8 cellular contexts compared by ENCODE assay signal in genomic region chr7:74094224-74095095, GRCh38. TPM values are rescaled to one million over a fixed set of nuclear protein-coding genes. Genes with fewer than 3 reads are reported as not detected.
DNase-seq lines count a peak whose midpoint lies in the region; ATAC-seq and TF ChIP-seq lines count a peak whose summit lies in the region.

No MANE protein-coding gene starts in this region.

- peak overlapping the region; percentile 99 for H2AK5ac ChIP-seq in IMR-90 (ENCODE audit: low read depth, low read length)

- H4K20me1 ChIP-seq in IMR-90 (ENCODE audit: insufficient read depth, low read length) = peaks cover 5% of the 10 kb centered on the region; the same call in 1 of the 2 replicates

- H2BK120ac ChIP-seq in IMR-90 (ENCODE audit: low read depth, low read length) = peak overlapping the region; percentile 98

- no peak for TF ChIP-seq RAD21 in IMR-90 (IDR thresholded peaks at IDR 0.05; ENCODE audit: low read length)

- H3K56ac ChIP-seq in IMR-90 (ENCODE audit: extremely low read depth, insufficient read depth, low read length) = peak overlapping the region; percentile 69

- H3K9me3 Mint-ChIP-seq in chondrocyte (ENCODE audit: low read depth) = peaks cover 5% of the 10 kb centered on the region

- peak overlapping the region; percentile 12 for H3K9ac ChIP-seq in IMR-90 (ENCODE audit: low read depth, low read length)

- TF ChIP-seq CTCF in IMR-90 (conservative IDR thresholded peaks at IDR 0.05; ENCODE audit: low read depth, low read length) (no peak), chondrocyte (IDR thresholded peaks at IDR 0.05) (no peak)

- H3K14ac ChIP-seq in IMR-90 (replicated peaks; ENCODE audit: low read depth, low read length) = peak overlapping the region; percentile 88

- peak overlapping the region; percentile 94 for H3K27ac Mint-ChIP-seq in chondrocyte (ENCODE audit: unreplicated experiment)

- in situ Hi-C loops in IMR-90 (cut with MboI; ENCODE audit: low sequenced_read_pairs) = no loop called here

- no peak; the same call in 1 of the 2 replicates for TF ChIP-seq POLR2A in IMR-90 (IDR thresholded peaks at IDR 0.05; ENCODE audit: low read depth, low read length)

- 2% methylated on average over 10 of the region's 32 CpGs; no CpG with 5 or more reads in 1 of the 2 experiments for WGBS in IMR-90 (ENCODE audit: extremely low coverage in 2 of 2, insufficient read length in 1 of 2), 2 experiments

- H4K91ac ChIP-seq in IMR-90 (ENCODE audit: insufficient read depth, low read depth, low read length) = peak overlapping the region; percentile 94

- H3K27me3 ChIP-seq in IMR-90 (ENCODE audit: control insufficient read depth, insufficient read depth, low read length) = no peaks in the 10 kb centered on the region

- peak overlapping the region; percentile 96 for H3K4ac ChIP-seq in IMR-90 (ENCODE audit: low read depth, low read length)

- H3K4me3 Mint-ChIP-seq in chondrocyte (ENCODE audit: unreplicated experiment) = peak overlapping the region; percentile 39

- peaks cover 45% of the 10 kb centered on the region for H3K4me1 Mint-ChIP-seq in chondrocyte (ENCODE audit: low read depth)

- peaks cover 23% of the 10 kb centered on the region for H3K36me3 ChIP-seq in IMR-90 (ENCODE audit: control insufficient read depth, insufficient read depth, low read length)

- H2AK9ac ChIP-seq in IMR-90 (replicated peaks; ENCODE audit: low read depth, low read length, poor library complexity) = peak overlapping the region; percentile 94

- dilution Hi-C loops in IMR-90 (cut with HindIII; ENCODE audit: low sequenced_read_pairs, unreplicated experiment) = no loop called here

- peak overlapping the region; percentile 70 to 95 for H4K8ac ChIP-seq in IMR-90 (ENCODE audit: low read depth in 2 of 2, low read length in 2 of 2)

- no peaks in the 10 kb centered on the region for H3K27me3 Mint-ChIP-seq in chondrocyte (ENCODE audit: low read depth)

- peak overlapping the region; percentile 91 for H4K5ac ChIP-seq in IMR-90 (ENCODE audit: low read depth, low read length)

- peaks cover 12% of the 10 kb centered on the region for H3K36me3 Mint-ChIP-seq in chondrocyte (ENCODE audit: low read depth)

- POLR2A ChIA-PET in IMR-90 (lab: Charles Lee; ENCODE audit: unreplicated experiment) = no interaction called here

- peaks cover 21 to 74% of the 10 kb centered on the region in 2 experiments for H3K79me1 ChIP-seq in IMR-90 (ENCODE audit: low read depth in 1 of 2, low read length in 2 of 2)

- CTCF ChIA-PET in IMR-90 (lab: Yijun Ruan, JAX) = no interaction called here

- H2BK5ac ChIP-seq in IMR-90 (ENCODE audit: low read depth, low read length, poor library complexity, severe bottlenecking) = peak overlapping the region; percentile 92

- peak overlapping the region; percentile 45 for H3K18ac ChIP-seq in IMR-90 (ENCODE audit: low read depth, low read length)

- H3K9me1 ChIP-seq in IMR-90 (ENCODE audit: insufficient read depth, low read length) = peaks cover 3% of the 10 kb centered on the region; the same call in 1 of the 2 replicates

- H3K4me1 ChIP-seq in IMR-90 (ENCODE audit: control insufficient read depth, insufficient read depth, low read length) = peaks cover 22% of the 10 kb centered on the region

- H2BK15ac ChIP-seq in IMR-90 (ENCODE audit: low read depth, low read length) = peak overlapping the region; percentile 69

- peak overlapping the region; percentile 82 for H2BK20ac ChIP-seq in IMR-90 (ENCODE audit: low read depth, low read length)

- peaks cover 9% of the 10 kb centered on the region for H3K9me3 ChIP-seq in IMR-90 (ENCODE audit: control insufficient read depth, insufficient read depth, low read length)

- ATAC-seq in GM21390 (IDR thresholded peaks at IDR 0.05; ENCODE audit: unreplicated experiment) (peak; percentile 42), IMR-90 (ENCODE audit: low read depth) (peak; percentile 84), left colon (peak; percentile 62)

- H2AFZ ChIP-seq in IMR-90 (replicated peaks; ENCODE audit: low read length, poor library complexity) = peak overlapping the region; percentile 83

- H3K4me3 ChIP-seq in IMR-90 (ENCODE audit: insufficient read depth, low read depth, low read length) = peak overlapping the region; percentile 21

- H3K23ac ChIP-seq in IMR-90 (ENCODE audit: low read depth, low read length) = peak overlapping the region; percentile 97

- peak overlapping the region; percentile 70 for H3K4me2 ChIP-seq in IMR-90 (ENCODE audit: low read depth, low read length)

- H3K27ac ChIP-seq in IMR-90 (ENCODE audit: insufficient read depth, low read length) = peak overlapping the region; percentile 81

- DNase-seq in COLO829 (ENCODE audit: low spot score) = peak; percentile 87
- peak; percentile 95 for DNase-seq in IMR-90
- peak; percentile 45 for DNase-seq in activated CD4-positive, CD25-positive, alpha-beta regulatory T cell treated with anti-CD3 and anti-CD28 coated beads, Interleukin-2, amount 50 U/mL, for 16 hours (ENCODE audit: low read depth, low spot score)
- DNase-seq in chondrocyte (ENCODE audit: low spot score) = peak; percentile 94
- DNase-seq in left colon = peak; percentile 69 to 71
- DNase-seq in stimulated activated CD4-positive, alpha-beta T cell treated with anti-CD3 and anti-CD28 coated beads, Interleukin-2, amount 100 ng/mL, for 48 hours = peak; percentile 70 to 71
- no peak for DNase-seq in NCI-H446 treated with DMSO at 0.1 percent for 48 hours (lab: John Stamatoyannopoulos, UW)

- intact Hi-C loops in IMR-90 (cut with micrococcal nuclease) (loop anchor here (1.0 kb wide), 1 partner anchor 10 kb away; no protein-coding TSS in a partner anchor), left colon (cut with DNase I, micrococcal nuclease) (no loop called here)

- BruUV-seq in IMR-90 (replicated peaks; lab: Mats Ljungman, UMichigan) = no TSS peak

TF ChIP-seq in IMR-90, 13 proteins besides CTCF, POLR2A, EP300 and RAD21:
- TF ChIP-seq SMC3 (IDR thresholded peaks at IDR 0.05; ENCODE audit: low read depth, low read length) (peak; percentile 10; the same call in 1 of the 2 replicates), RCOR1 (IDR thresholded peaks at IDR 0.05; ENCODE audit: insufficient replicate concordance, low read length) (peak; percentile 17), BHLHE40 (IDR thresholded peaks at IDR 0.05; ENCODE audit: low read depth, low read length) (peak; percentile 67), USF2 (IDR thresholded peaks at IDR 0.05; ENCODE audit: low read depth, low read length) (no peak), CHD1 (IDR thresholded peaks at IDR 0.05; ENCODE audit: low read depth, low read length) (no peak), MXI1 (IDR thresholded peaks at IDR 0.05; ENCODE audit: borderline replicate concordance, low read depth, low read length) (no peak), CEBPB (IDR thresholded peaks at IDR 0.05; ENCODE audit: low read depth, low read length) (peak; percentile 75), MAFK (IDR thresholded peaks at IDR 0.05; ENCODE audit: low read depth, low read length) (no peak), MAZ (IDR thresholded peaks at IDR 0.05; ENCODE audit: borderline replicate concordance, low read depth, low read length) (0 out of 2 replicates have a peak, but pooled peaks have one; percentile 42), ELK1 (IDR thresholded peaks at IDR 0.05; ENCODE audit: borderline replicate concordance, low read depth, low read length) (no peak), FOS (IDR thresholded peaks at IDR 0.05; ENCODE audit: low read depth, low read length) (peak; percentile 98)

RNA-seq across cellular contexts. Expression of gene LIMK1, which starts 10.9 kb away (rescaled TPM):
- total RNA-seq in IMR-90 (2012; rRNA removed) = 22.2 and 25.8 TPM in 2 replicates
- polyA plus RNA-seq in IMR-90 (2012; rRNA removed) = 48.0 and 57.4 TPM in 2 replicates
- polyA plus RNA-seq in IMR-90 (2012; cell fraction: cytosol; rRNA removed) = 52.2 and 59.2 TPM in 2 replicates
- 33.9 and 73.0 TPM in 2 replicates for polyA plus RNA-seq in IMR-90 (2012; cell fraction: nucleus; rRNA removed; ENCODE audit: low replicate concordance)
- 39.1 to 46.5 TPM (median 41.5 TPM) in 3 replicates for total RNA-seq in chondrocyte
- 10 to 100 TPM; 12.2 to 14.3 TPM for total RNA-seq in left colon
